ENCODE assay signal across 1 cellular context in the genomic region with DNA sequence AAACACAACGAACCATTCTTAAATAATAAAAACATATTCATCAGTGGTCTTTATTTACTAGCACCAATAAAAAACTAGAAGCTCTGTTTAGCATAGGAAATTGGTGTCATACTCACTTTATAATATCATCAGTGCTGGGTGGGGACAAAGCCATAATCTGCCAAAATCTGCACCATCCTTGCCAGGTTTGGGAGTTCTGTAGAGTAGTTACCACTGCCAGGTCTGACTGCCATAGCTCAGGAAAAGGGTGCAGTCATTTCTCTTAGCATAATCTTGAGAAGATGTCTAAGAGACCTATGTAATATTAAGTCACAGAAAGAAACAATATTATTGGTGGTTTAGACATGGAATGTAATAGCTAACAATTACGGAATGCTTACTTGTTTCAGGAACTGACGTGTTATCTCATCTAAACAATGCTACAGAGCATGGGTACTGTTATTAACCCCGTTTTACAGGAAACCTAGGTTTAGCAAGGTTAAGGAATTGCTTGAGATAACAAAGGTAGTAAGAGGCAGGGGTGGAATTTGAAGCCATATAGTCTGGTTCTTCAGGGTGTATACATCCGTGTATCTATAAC.
TF ChIP-seq lines count a peak whose summit lies in the region.

No MANE protein-coding gene starts in this region.

TF ChIP-seq in GM23338, 12 proteins besides CTCF, POLR2A, EP300 and RAD21 (continued from another document):
- TF ChIP-seq EZH2 (IDR thresholded peaks at IDR 0.05; ENCODE audit: low read depth, unreplicated experiment) (no peak), ZNF114 (CRISPR knock-in tag; IDR thresholded peaks at IDR 0.05) (no peak), CREB1 (CRISPR knock-in tag; IDR thresholded peaks at IDR 0.05; ENCODE audit: low read depth) (no peak), NANOG (IDR thresholded peaks at IDR 0.05; ENCODE audit: borderline replicate concordance) (no peak), POLR2AphosphoS5 (IDR thresholded peaks at IDR 0.05; ENCODE audit: low read depth) (no peak), ZNF331 (CRISPR knock-in tag; IDR thresholded peaks at IDR 0.05; ENCODE audit: low read depth) (no peak), EZH2phosphoT487 (IDR thresholded peaks at IDR 0.05; ENCODE audit: unreplicated experiment) (no peak)
- TF ChIP-seq, protein P1, sequence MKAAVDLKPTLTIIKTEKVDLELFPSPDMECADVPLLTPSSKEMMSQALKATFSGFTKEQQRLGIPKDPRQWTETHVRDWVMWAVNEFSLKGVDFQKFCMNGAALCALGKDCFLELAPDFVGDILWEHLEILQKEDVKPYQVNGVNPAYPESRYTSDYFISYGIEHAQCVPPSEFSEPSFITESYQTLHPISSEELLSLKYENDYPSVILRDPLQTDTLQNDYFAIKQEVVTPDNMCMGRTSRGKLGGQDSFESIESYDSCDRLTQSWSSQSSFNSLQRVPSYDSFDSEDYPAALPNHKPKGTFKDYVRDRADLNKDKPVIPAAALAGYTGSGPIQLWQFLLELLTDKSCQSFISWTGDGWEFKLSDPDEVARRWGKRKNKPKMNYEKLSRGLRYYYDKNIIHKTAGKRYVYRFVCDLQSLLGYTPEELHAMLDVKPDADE (IDR thresholded peaks at IDR 0.05) = no peak
- TF ChIP-seq, protein P2, sequence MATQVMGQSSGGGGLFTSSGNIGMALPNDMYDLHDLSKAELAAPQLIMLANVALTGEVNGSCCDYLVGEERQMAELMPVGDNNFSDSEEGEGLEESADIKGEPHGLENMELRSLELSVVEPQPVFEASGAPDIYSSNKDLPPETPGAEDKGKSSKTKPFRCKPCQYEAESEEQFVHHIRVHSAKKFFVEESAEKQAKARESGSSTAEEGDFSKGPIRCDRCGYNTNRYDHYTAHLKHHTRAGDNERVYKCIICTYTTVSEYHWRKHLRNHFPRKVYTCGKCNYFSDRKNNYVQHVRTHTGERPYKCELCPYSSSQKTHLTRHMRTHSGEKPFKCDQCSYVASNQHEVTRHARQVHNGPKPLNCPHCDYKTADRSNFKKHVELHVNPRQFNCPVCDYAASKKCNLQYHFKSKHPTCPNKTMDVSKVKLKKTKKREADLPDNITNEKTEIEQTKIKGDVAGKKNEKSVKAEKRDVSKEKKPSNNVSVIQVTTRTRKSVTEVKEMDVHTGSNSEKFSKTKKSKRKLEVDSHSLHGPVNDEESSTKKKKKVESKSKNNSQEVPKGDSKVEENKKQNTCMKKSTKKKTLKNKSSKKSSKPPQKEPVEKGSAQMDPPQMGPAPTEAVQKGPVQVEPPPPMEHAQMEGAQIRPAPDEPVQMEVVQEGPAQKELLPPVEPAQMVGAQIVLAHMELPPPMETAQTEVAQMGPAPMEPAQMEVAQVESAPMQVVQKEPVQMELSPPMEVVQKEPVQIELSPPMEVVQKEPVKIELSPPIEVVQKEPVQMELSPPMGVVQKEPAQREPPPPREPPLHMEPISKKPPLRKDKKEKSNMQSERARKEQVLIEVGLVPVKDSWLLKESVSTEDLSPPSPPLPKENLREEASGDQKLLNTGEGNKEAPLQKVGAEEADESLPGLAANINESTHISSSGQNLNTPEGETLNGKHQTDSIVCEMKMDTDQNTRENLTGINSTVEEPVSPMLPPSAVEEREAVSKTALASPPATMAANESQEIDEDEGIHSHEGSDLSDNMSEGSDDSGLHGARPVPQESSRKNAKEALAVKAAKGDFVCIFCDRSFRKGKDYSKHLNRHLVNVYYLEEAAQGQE (IDR thresholded peaks at IDR 0.05; ENCODE audit: unreplicated experiment) = no peak
- TF ChIP-seq, protein P3, sequence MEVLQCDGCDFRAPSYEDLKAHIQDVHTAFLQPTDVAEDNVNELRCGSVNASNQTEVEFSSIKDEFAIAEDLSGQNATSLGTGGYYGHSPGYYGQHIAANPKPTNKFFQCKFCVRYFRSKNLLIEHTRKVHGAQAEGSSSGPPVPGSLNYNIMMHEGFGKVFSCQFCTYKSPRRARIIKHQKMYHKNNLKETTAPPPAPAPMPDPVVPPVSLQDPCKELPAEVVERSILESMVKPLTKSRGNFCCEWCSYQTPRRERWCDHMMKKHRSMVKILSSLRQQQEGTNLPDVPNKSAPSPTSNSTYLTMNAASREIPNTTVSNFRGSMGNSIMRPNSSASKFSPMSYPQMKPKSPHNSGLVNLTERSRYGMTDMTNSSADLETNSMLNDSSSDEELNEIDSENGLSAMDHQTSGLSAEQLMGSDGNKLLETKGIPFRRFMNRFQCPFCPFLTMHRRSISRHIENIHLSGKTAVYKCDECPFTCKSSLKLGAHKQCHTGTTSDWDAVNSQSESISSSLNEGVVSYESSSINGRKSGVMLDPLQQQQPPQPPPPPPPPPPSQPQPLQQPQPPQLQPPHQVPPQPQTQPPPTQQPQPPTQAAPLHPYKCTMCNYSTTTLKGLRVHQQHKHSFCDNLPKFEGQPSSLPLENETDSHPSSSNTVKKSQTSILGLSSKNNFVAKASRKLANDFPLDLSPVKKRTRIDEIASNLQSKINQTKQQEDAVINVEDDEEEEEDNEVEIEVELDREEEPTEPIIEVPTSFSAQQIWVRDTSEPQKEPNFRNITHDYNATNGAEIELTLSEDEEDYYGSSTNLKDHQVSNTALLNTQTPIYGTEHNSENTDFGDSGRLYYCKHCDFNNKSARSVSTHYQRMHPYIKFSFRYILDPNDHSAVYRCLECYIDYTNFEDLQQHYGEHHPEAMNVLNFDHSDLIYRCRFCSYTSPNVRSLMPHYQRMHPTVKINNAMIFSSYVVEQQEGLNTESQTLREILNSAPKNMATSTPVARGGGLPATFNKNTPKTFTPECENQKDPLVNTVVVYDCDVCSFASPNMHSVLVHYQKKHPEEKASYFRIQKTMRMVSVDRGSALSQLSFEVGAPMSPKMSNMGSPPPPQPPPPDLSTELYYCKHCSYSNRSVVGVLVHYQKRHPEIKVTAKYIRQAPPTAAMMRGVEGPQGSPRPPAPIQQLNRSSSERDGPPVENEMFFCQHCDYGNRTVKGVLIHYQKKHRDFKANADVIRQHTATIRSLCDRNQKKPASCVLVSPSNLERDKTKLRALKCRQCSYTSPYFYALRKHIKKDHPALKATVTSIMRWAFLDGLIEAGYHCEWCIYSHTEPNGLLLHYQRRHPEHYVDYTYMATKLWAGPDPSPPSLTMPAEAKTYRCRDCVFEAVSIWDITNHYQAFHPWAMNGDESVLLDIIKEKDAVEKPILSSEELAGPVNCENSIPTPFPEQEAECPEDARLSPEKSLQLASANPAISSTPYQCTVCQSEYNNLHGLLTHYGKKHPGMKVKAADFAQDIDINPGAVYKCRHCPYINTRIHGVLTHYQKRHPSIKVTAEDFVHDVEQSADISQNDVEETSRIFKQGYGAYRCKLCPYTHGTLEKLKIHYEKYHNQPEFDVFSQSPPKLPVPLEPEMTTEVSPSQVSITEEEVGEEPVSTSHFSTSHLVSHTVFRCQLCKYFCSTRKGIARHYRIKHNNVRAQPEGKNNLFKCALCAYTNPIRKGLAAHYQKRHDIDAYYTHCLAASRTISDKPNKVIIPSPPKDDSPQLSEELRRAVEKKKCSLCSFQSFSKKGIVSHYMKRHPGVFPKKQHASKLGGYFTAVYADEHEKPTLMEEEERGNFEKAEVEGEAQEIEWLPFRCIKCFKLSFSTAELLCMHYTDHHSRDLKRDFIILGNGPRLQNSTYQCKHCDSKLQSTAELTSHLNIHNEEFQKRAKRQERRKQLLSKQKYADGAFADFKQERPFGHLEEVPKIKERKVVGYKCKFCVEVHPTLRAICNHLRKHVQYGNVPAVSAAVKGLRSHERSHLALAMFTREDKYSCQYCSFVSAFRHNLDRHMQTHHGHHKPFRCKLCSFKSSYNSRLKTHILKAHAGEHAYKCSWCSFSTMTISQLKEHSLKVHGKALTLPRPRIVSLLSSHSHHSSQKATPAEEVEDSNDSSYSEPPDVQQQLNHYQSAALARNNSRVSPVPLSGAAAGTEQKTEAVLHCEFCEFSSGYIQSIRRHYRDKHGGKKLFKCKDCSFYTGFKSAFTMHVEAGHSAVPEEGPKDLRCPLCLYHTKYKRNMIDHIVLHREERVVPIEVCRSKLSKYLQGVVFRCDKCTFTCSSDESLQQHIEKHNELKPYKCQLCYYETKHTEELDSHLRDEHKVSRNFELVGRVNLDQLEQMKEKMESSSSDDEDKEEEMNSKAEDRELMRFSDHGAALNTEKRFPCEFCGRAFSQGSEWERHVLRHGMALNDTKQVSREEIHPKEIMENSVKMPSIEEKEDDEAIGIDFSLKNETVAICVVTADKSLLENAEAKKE (CRISPR knock-in tag; IDR thresholded peaks at IDR 0.05) = no peak
